8 cellular contexts compared by ENCODE assay signal in genomic region chr2:55282110-55282917, GRCh38. TPM values are rescaled to one million over a fixed set of nuclear protein-coding genes. Genes with fewer than 3 reads are reported as not detected.
DNase-seq lines count a peak whose midpoint lies in the region; ATAC-seq and TF ChIP-seq lines count a peak whose summit lies in the region.

No MANE protein-coding gene starts in this region.

- H3K27me3 Mint-ChIP-seq in activated CD4-positive, alpha-beta T cell treated with anti-CD3 and anti-CD28 coated beads for 36 hours, result no peaks in the 10 kb centered on the region

- ATAC-seq in GM18907 (IDR thresholded peaks at IDR 0.05; ENCODE audit: unreplicated experiment) (peak; percentile 99), HG03139 (IDR thresholded peaks at IDR 0.05; ENCODE audit: unreplicated experiment) (peak; percentile 98), left lobe of liver (peak; percentile 96)
- peak; percentile 99 for ATAC-seq in activated CD4-positive, alpha-beta T cell treated with anti-CD3 and anti-CD28 coated beads for 36 hours

- H3K4me3 Mint-ChIP-seq in activated CD4-positive, alpha-beta T cell treated with anti-CD3 and anti-CD28 coated beads for 36 hours, result peak overlapping the region; percentile 86

- H3K27ac ChIP-seq in AG04450 (ENCODE audit: low read depth, low read length) (peak overlapping the region; percentile 77), cingulate gyrus (ENCODE audit: low read depth, low read length) (peak overlapping the region; percentile 97)

- POLR2A ChIA-PET in AG04450 (lab: Yijun Ruan, JAX), result no interaction called here
- POLR2A ChIA-PET in activated CD4-positive, alpha-beta T cell treated with anti-CD3 and anti-CD28 coated beads for 36 hours (lab: Charles Lee), result no interaction called here

- H3K27me3 ChIP-seq in AG04450 (ENCODE audit: control insufficient read depth, insufficient read depth, low read length), result no peaks in the 10 kb centered on the region

- no peak for TF ChIP-seq CTCF in AG04450 (IDR thresholded peaks at IDR 0.05; ENCODE audit: low read depth, low read length)

- CTCF ChIA-PET in AG04450 (lab: Charles Lee), result no interaction called here
- CTCF ChIA-PET in activated CD4-positive, alpha-beta T cell treated with anti-CD3 and anti-CD28 coated beads for 36 hours (lab: Charles Lee), result interaction anchor here (0.8 kb wide), 1 partner anchor 11 kb away, joined by 3 read pairs; no protein-coding TSS in a partner anchor

- H3K27ac Mint-ChIP-seq in activated CD4-positive, alpha-beta T cell treated with anti-CD3 and anti-CD28 coated beads for 36 hours, result peak overlapping the region; percentile 94

- no peaks in the 10 kb centered on the region; the same call in 1 of the 2 replicates for H3K9me3 ChIP-seq in AG04450 (ENCODE audit: control insufficient read depth, insufficient read depth, low read length)

- peak overlapping the region; percentile 75 for H3K4me3 ChIP-seq in AG04450 (ENCODE audit: low read depth, low read length)

- no peaks in the 10 kb centered on the region for H3K9me3 Mint-ChIP-seq in activated CD4-positive, alpha-beta T cell treated with anti-CD3 and anti-CD28 coated beads for 36 hours (ENCODE audit: low read depth)

- peak; percentile 55 for DNase-seq in AG04450 (ENCODE audit: low read depth, low spot score)
- peak; percentile 67 for DNase-seq in NCI-H345 treated with DMSO at 0.1 percent for 48 hours (lab: John Stamatoyannopoulos, UW; ENCODE audit: unreplicated experiment)
- peak; percentile 91 for DNase-seq in activated CD4-positive, alpha-beta T cell treated with anti-CD3 and anti-CD28 coated beads for 36 hours
- peak; percentile 93 for DNase-seq in left lobe of liver (ENCODE audit: low spot score)
- DNase-seq in stimulated activated CD4-positive, alpha-beta T cell treated with anti-CD3 and anti-CD28 coated beads, Interleukin-2, amount 100 ng/mL, for 24 hours, result peak; percentile 88 to 90

- intact Hi-C loops in activated CD4-positive, alpha-beta T cell treated with anti-CD3 and anti-CD28 coated beads for 36 hours (cut with DNase I, micrococcal nuclease), result loop anchor here (1.0 to 5.0 kb wide), 7 partner anchors 13 to 725 kb away; partner anchors contain the start of genes MTIF2 (in 2 of the 2), CCDC88A (in 1 of the 2), CFAP36 (in 1 of the 2) and PPP4R3B (in 1 of the 2)

- peaks cover 2% of the 10 kb centered on the region for H3K36me3 Mint-ChIP-seq in activated CD4-positive, alpha-beta T cell treated with anti-CD3 and anti-CD28 coated beads for 36 hours (ENCODE audit: low read depth)

- peaks cover 14% of the 10 kb centered on the region for H3K4me1 Mint-ChIP-seq in activated CD4-positive, alpha-beta T cell treated with anti-CD3 and anti-CD28 coated beads for 36 hours

RNA-seq across cellular contexts. Expression of gene MTIF2, which starts 13.3 kb away (rescaled TPM):
- 20.6 and 28.7 TPM in 2 replicates for polyA plus RNA-seq in AG04450 (2011; rRNA removed)
- polyA minus RNA-seq in AG04450 (2011; rRNA and poly(A)+ RNA removed), result 20.8 and 27.1 TPM in 2 replicates
- 10 to 100 TPM; 37.3 to 43.2 TPM for total RNA-seq in activated CD4-positive, alpha-beta T cell treated with anti-CD3 and anti-CD28 coated beads for 36 hours
- 21.4 TPM for total RNA-seq in left lobe of liver

RNA-seq across cellular contexts. Expression of gene RPS27A, which starts 49.8 kb away (rescaled TPM):
- 1,905 and 2,078 TPM in 2 replicates for polyA plus RNA-seq in AG04450 (2011; rRNA removed)
- polyA minus RNA-seq in AG04450 (2011; rRNA and poly(A)+ RNA removed), result 215 and 331 TPM in 2 replicates
- total RNA-seq in activated CD4-positive, alpha-beta T cell treated with anti-CD3 and anti-CD28 coated beads for 36 hours, result 1,000 to 10,000 TPM in 1 of 2 experiments, 100 to 1,000 TPM in 1; 674 to 1,461 TPM
- total RNA-seq in left lobe of liver, result 239 TPM

RNA-seq across cellular contexts. Expression of gene CLHC1, which starts 50.2 kb away (rescaled TPM):
- 9.4 and 14.4 TPM in 2 replicates for polyA plus RNA-seq in AG04450 (2011; rRNA removed)
- 9.2 and 18.4 TPM in 2 replicates for polyA minus RNA-seq in AG04450 (2011; rRNA and poly(A)+ RNA removed)
- total RNA-seq in activated CD4-positive, alpha-beta T cell treated with anti-CD3 and anti-CD28 coated beads for 36 hours, result 1 to 10 TPM; 4.0 to 6.1 TPM
- total RNA-seq in left lobe of liver, result 3.5 TPM

Comparison
In these comparisons a context has a peak if more than half of its experiments do, and no peak if none do; other contexts are left out.
1. Peak in every context shown above with its lines: DNase-seq, ATAC-seq, H3K4me3 ChIP-seq and H3K27ac ChIP-seq.